ENCODE assay signal across 1 cellular context in genomic region chr16:30740364-30741251, GRCh38.
A peak's percentile ranks its signal among the peaks of the same experiment; 100 is the strongest.
TF ChIP-seq lines count a peak whose summit lies in the region.

No MANE protein-coding gene starts in this region.

TF ChIP-seq in HEK293, 187 proteins besides CTCF, POLR2A, EP300 and RAD21 (continued from another document and continues in another):
- TF ChIP-seq ZSCAN18 (tag by site-specific recombination; IDR thresholded peaks at IDR 0.05) (no peak), ZNF473 (tag by site-specific recombination; IDR thresholded peaks at IDR 0.05) (no peak), ZBTB1 (tag by site-specific recombination; IDR thresholded peaks at IDR 0.05) (no peak), ZNF488 (tag by site-specific recombination; IDR thresholded peaks at IDR 0.05) (no peak), ZNF843 (tag by site-specific recombination; IDR thresholded peaks at IDR 0.05) (no peak), ZNF560 (tag by site-specific recombination; IDR thresholded peaks at IDR 0.05; ENCODE audit: borderline replicate concordance) (no peak), ZNF274 (IDR thresholded peaks at IDR 0.05; ENCODE audit: low read length) (no peak), ZNF274 (tag by site-specific recombination; IDR thresholded peaks at IDR 0.05; ENCODE audit: borderline replicate concordance) (no peak), ZNF311 (tag by site-specific recombination; IDR thresholded peaks at IDR 0.05; ENCODE audit: borderline replicate concordance) (no peak), ZNF670 (tag by site-specific recombination; IDR thresholded peaks at IDR 0.05; ENCODE audit: low read depth) (no peak), ZNF354C (tag by site-specific recombination; IDR thresholded peaks at IDR 0.05; ENCODE audit: borderline replicate concordance, low read depth) (no peak), ZNF629 (tag by site-specific recombination; IDR thresholded peaks at IDR 0.05) (peak; percentile 60; the same call in 1 of the 2 replicates), ZNF211 (tag by site-specific recombination; IDR thresholded peaks at IDR 0.05; ENCODE audit: low read depth) (no peak), MYNN (tag by site-specific recombination; IDR thresholded peaks at IDR 0.05; ENCODE audit: borderline replicate concordance) (no peak), ZNF426 (tag by site-specific recombination; IDR thresholded peaks at IDR 0.05) (no peak), TCF7L2 (IDR thresholded peaks at IDR 0.05; ENCODE audit: borderline replicate concordance, low read depth, low read length) (no peak), ZNF544 (tag by site-specific recombination; IDR thresholded peaks at IDR 0.05) (no peak), ZNF529 (tag by site-specific recombination; IDR thresholded peaks at IDR 0.05; ENCODE audit: insufficient replicate concordance) (no peak), ZNF394 (tag by site-specific recombination; IDR thresholded peaks at IDR 0.05; ENCODE audit: borderline replicate concordance) (peak; percentile 70), ZNF37A (tag by site-specific recombination; IDR thresholded peaks at IDR 0.05) (no peak), ZNF239 (tag by site-specific recombination; IDR thresholded peaks at IDR 0.05) (no peak), ELK4 (IDR thresholded peaks at IDR 0.05; ENCODE audit: borderline replicate concordance, low read depth, low read length) (no peak), ZNF48 (tag by site-specific recombination; IDR thresholded peaks at IDR 0.05) (no peak), ZSCAN5A (tag by site-specific recombination; IDR thresholded peaks at IDR 0.05) (no peak), HOXD13 (CRISPR knock-in tag; IDR thresholded peaks at IDR 0.05; ENCODE audit: borderline replicate concordance) (no peak), KLF9 (tag by site-specific recombination; IDR thresholded peaks at IDR 0.05; ENCODE audit: low read depth) (peak; percentile 83), ZNF785 (tag by site-specific recombination; IDR thresholded peaks at IDR 0.05) (no peak), HIC1 (tag by site-specific recombination; IDR thresholded peaks at IDR 0.05) (no peak), ZNF701 (tag by site-specific recombination; IDR thresholded peaks at IDR 0.05) (no peak), KLF10 (tag by site-specific recombination; IDR thresholded peaks at IDR 0.05) (peak; percentile 61), ZNF184 (tag by site-specific recombination; IDR thresholded peaks at IDR 0.05) (no peak), ZXDB (tag by site-specific recombination; IDR thresholded peaks at IDR 0.05) (no peak; the same call in 1 of the 2 replicates), ZBTB20 (tag by site-specific recombination; IDR thresholded peaks at IDR 0.05) (no peak), PRDM1 (tag by site-specific recombination; IDR thresholded peaks at IDR 0.05) (peak; percentile 95), ZNF175 (tag by site-specific recombination; IDR thresholded peaks at IDR 0.05) (no peak), ZNF416 (tag by site-specific recombination; IDR thresholded peaks at IDR 0.05) (no peak), ZNF707 (tag by site-specific recombination; IDR thresholded peaks at IDR 0.05) (no peak), ZNF2 (tag by site-specific recombination; IDR thresholded peaks at IDR 0.05) (no peak; the same call in 1 of the 2 replicates), IKZF3 (tag by site-specific recombination; IDR thresholded peaks at IDR 0.05) (peak; percentile 58; the same call in 1 of the 2 replicates), ZNF19 (tag by site-specific recombination; IDR thresholded peaks at IDR 0.05; ENCODE audit: low read depth) (no peak), ZNF600 (tag by site-specific recombination; IDR thresholded peaks at IDR 0.05) (peak; percentile 97), ZNF138 (tag by site-specific recombination; IDR thresholded peaks at IDR 0.05; ENCODE audit: borderline replicate concordance) (no peak), ZNF335 (tag by site-specific recombination; conservative IDR thresholded peaks at IDR 0.05) (no peak), ZNF747 (tag by site-specific recombination; IDR thresholded peaks at IDR 0.05) (no peak), SCRT2 (tag by site-specific recombination; IDR thresholded peaks at IDR 0.05) (peak; percentile 84), ZNF23 (tag by site-specific recombination; IDR thresholded peaks at IDR 0.05; ENCODE audit: borderline replicate concordance) (no peak), KLF17 (tag by site-specific recombination; IDR thresholded peaks at IDR 0.05) (0 out of 2 replicates have a peak, but pooled peaks have one; percentile 15), GLIS2 (tag by site-specific recombination; IDR thresholded peaks at IDR 0.05) (peak; percentile 50; the same call in 1 of the 2 replicates), ZNF555 (tag by site-specific recombination; conservative IDR thresholded peaks at IDR 0.05) (no peak), ZFP37 (tag by site-specific recombination; IDR thresholded peaks at IDR 0.05) (no peak), YY2 (tag by site-specific recombination; IDR thresholded peaks at IDR 0.05) (no peak)
- TF ChIP-seq, protein P1, sequence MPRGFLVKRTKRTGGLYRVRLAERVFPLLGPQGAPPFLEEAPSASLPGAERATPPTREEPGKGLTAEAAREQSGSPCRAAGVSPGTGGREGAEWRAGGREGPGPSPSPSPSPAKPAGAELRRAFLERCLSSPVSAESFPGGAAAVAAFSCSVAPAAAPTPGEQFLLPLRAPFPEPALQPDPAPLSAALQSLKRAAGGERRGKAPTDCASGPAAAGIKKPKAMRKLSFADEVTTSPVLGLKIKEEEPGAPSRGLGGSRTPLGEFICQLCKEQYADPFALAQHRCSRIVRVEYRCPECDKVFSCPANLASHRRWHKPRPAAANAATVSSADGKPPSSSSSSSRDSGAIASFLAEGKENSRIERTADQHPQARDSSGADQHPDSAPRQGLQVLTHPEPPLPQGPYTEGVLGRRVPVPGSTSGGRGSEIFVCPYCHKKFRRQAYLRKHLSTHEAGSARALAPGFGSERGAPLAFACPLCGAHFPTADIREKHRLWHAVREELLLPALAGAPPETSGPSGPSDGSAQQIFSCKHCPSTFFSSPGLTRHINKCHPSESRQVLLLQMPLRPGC (tag by site-specific recombination; IDR thresholded peaks at IDR 0.05) = peak; percentile 21; the same call in 1 of the 2 replicates
- TF ChIP-seq, protein P2, sequence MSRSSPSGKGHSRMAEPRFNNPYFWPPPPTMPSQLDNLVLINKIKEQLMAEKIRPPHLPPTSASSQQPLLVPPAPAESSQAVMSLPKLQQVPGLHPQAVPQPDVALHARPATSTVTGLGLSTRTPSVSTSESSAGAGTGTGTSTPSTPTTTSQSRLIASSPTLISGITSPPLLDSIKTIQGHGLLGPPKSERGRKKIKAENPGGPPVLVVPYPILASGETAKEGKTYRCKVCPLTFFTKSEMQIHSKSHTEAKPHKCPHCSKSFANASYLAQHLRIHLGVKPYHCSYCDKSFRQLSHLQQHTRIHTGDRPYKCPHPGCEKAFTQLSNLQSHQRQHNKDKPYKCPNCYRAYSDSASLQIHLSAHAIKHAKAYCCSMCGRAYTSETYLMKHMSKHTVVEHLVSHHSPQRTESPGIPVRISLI (tag by site-specific recombination; IDR thresholded peaks at IDR 0.05) = no peak
- TF ChIP-seq, protein P3, sequence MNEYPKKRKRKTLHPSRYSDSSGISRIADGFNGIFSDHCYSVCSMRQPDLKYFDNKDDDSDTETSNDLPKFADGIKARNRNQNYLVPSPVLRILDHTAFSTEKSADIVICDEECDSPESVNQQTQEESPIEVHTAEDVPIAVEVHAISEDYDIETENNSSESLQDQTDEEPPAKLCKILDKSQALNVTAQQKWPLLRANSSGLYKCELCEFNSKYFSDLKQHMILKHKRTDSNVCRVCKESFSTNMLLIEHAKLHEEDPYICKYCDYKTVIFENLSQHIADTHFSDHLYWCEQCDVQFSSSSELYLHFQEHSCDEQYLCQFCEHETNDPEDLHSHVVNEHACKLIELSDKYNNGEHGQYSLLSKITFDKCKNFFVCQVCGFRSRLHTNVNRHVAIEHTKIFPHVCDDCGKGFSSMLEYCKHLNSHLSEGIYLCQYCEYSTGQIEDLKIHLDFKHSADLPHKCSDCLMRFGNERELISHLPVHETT (tag by site-specific recombination; IDR thresholded peaks at IDR 0.05) = peak; percentile 12; the same call in 1 of the 2 replicates
- TF ChIP-seq, protein P4, sequence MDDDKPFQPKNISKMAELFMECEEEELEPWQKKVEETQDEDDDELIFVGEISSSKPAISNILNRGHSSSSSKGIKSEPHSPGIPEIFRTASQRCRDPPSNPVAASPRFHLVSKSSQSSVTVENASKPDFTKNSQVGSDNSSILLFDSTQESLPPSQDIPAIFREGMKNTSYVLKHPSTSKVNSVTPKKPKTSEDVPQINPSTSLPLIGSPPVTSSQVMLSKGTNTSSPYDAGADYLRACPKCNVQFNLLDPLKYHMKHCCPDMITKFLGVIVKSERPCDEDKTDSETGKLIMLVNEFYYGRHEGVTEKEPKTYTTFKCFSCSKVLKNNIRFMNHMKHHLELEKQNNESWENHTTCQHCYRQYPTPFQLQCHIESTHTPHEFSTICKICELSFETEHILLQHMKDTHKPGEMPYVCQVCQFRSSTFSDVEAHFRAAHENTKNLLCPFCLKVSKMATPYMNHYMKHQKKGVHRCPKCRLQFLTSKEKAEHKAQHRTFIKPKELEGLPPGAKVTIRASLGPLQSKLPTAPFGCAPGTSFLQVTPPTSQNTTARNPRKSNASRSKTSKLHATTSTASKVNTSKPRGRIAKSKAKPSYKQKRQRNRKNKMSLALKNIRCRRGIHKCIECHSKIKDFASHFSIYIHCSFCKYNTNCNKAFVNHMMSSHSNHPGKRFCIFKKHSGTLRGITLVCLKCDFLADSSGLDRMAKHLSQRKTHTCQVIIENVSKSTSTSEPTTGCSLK (tag by site-specific recombination; IDR thresholded peaks at IDR 0.05) = no peak
- TF ChIP-seq, protein P5, sequence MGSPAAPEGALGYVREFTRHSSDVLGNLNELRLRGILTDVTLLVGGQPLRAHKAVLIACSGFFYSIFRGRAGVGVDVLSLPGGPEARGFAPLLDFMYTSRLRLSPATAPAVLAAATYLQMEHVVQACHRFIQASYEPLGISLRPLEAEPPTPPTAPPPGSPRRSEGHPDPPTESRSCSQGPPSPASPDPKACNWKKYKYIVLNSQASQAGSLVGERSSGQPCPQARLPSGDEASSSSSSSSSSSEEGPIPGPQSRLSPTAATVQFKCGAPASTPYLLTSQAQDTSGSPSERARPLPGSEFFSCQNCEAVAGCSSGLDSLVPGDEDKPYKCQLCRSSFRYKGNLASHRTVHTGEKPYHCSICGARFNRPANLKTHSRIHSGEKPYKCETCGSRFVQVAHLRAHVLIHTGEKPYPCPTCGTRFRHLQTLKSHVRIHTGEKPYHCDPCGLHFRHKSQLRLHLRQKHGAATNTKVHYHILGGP (tag by site-specific recombination; IDR thresholded peaks at IDR 0.05) = no peak
